Comparison of ENCODE assay signal across 2 cellular contexts in genomic region chr22:28742562-28742962, GRCh38.
TF ChIP-seq lines count a peak whose summit lies in the region.

No MANE protein-coding gene starts in this region.

TF ChIP-seq in A549, 52 proteins besides CTCF, POLR2A, EP300 and RAD21:
- no peak for TF ChIP-seq FOXS1 (CRISPR knock-in tag; IDR thresholded peaks at IDR 0.05)
- TF ChIP-seq CHD4 (IDR thresholded peaks at IDR 0.05; ENCODE audit: borderline replicate concordance) = no peak
- no peak for TF ChIP-seq CEBPB (IDR thresholded peaks at IDR 0.05)
- TF ChIP-seq SMC3 (IDR thresholded peaks at IDR 0.05) = 0 out of 3 replicates have a peak, but pooled peaks have one; percentile 2
- no peak for TF ChIP-seq BCL3 (IDR thresholded peaks at IDR 0.05)

TF ChIP-seq in GM12878, 131 proteins besides CTCF, POLR2A, EP300 and RAD21:
- TF ChIP-seq, protein P1, sequence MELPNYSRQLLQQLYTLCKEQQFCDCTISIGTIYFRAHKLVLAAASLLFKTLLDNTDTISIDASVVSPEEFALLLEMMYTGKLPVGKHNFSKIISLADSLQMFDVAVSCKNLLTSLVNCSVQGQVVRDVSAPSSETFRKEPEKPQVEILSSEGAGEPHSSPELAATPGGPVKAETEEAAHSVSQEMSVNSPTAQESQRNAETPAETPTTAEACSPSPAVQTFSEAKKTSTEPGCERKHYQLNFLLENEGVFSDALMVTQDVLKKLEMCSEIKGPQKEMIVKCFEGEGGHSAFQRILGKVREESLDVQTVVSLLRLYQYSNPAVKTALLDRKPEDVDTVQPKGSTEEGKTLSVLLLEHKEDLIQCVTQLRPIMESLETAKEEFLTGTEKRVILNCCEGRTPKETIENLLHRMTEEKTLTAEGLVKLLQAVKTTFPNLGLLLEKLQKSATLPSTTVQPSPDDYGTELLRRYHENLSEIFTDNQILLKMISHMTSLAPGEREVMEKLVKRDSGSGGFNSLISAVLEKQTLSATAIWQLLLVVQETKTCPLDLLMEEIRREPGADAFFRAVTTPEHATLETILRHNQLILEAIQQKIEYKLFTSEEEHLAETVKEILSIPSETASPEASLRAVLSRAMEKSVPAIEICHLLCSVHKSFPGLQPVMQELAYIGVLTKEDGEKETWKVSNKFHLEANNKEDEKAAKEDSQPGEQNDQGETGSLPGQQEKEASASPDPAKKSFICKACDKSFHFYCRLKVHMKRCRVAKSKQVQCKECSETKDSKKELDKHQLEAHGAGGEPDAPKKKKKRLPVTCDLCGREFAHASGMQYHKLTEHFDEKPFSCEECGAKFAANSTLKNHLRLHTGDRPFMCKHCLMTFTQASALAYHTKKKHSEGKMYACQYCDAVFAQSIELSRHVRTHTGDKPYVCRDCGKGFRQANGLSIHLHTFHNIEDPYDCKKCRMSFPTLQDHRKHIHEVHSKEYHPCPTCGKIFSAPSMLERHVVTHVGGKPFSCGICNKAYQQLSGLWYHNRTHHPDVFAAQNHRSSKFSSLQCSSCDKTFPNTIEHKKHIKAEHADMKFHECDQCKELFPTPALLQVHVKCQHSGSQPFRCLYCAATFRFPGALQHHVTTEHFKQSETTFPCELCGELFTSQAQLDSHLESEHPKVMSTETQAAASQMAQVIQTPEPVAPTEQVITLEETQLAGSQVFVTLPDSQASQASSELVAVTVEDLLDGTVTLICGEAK (IDR thresholded peaks at IDR 0.05; ENCODE audit: borderline replicate concordance) = no peak
- TF ChIP-seq IKZF2 (IDR thresholded peaks at IDR 0.05) = peak; percentile 13 to 78; a peak in 2 of 4 replicates
- peak; percentile 13 for TF ChIP-seq HDGF (IDR thresholded peaks at IDR 0.05)
- no peak for TF ChIP-seq ZNF24 (IDR thresholded peaks at IDR 0.05)
- TF ChIP-seq ESRRA (IDR thresholded peaks at IDR 0.05; ENCODE audit: low read length) = no peak
- peak; percentile 30; the same call in 1 of the 2 replicates for TF ChIP-seq MTA2 (IDR thresholded peaks at IDR 0.05; ENCODE audit: low read depth)
- TF ChIP-seq, protein P2, sequence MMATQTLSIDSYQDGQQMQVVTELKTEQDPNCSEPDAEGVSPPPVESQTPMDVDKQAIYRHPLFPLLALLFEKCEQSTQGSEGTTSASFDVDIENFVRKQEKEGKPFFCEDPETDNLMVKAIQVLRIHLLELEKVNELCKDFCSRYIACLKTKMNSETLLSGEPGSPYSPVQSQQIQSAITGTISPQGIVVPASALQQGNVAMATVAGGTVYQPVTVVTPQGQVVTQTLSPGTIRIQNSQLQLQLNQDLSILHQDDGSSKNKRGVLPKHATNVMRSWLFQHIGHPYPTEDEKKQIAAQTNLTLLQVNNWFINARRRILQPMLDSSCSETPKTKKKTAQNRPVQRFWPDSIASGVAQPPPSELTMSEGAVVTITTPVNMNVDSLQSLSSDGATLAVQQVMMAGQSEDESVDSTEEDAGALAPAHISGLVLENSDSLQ (IDR thresholded peaks at IDR 0.05) = peak; percentile 75
- TF ChIP-seq, protein P3, sequence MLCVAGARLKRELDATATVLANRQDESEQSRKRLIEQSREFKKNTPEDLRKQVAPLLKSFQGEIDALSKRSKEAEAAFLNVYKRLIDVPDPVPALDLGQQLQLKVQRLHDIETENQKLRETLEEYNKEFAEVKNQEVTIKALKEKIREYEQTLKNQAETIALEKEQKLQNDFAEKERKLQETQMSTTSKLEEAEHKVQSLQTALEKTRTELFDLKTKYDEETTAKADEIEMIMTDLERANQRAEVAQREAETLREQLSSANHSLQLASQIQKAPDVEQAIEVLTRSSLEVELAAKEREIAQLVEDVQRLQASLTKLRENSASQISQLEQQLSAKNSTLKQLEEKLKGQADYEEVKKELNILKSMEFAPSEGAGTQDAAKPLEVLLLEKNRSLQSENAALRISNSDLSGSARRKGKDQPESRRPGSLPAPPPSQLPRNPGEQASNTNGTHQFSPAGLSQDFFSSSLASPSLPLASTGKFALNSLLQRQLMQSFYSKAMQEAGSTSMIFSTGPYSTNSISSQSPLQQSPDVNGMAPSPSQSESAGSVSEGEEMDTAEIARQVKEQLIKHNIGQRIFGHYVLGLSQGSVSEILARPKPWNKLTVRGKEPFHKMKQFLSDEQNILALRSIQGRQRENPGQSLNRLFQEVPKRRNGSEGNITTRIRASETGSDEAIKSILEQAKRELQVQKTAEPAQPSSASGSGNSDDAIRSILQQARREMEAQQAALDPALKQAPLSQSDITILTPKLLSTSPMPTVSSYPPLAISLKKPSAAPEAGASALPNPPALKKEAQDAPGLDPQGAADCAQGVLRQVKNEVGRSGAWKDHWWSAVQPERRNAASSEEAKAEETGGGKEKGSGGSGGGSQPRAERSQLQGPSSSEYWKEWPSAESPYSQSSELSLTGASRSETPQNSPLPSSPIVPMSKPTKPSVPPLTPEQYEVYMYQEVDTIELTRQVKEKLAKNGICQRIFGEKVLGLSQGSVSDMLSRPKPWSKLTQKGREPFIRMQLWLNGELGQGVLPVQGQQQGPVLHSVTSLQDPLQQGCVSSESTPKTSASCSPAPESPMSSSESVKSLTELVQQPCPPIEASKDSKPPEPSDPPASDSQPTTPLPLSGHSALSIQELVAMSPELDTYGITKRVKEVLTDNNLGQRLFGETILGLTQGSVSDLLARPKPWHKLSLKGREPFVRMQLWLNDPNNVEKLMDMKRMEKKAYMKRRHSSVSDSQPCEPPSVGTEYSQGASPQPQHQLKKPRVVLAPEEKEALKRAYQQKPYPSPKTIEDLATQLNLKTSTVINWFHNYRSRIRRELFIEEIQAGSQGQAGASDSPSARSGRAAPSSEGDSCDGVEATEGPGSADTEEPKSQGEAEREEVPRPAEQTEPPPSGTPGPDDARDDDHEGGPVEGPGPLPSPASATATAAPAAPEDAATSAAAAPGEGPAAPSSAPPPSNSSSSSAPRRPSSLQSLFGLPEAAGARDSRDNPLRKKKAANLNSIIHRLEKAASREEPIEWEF (IDR thresholded peaks at IDR 0.05; ENCODE audit: insufficient replicate concordance, low read depth, low read length) = no peak
- TF ChIP-seq NR2C1 (IDR thresholded peaks at IDR 0.05) = no peak
- TF ChIP-seq KDM1A (IDR thresholded peaks at IDR 0.05; ENCODE audit: borderline replicate concordance) = no peak
- TF ChIP-seq, protein P4, sequence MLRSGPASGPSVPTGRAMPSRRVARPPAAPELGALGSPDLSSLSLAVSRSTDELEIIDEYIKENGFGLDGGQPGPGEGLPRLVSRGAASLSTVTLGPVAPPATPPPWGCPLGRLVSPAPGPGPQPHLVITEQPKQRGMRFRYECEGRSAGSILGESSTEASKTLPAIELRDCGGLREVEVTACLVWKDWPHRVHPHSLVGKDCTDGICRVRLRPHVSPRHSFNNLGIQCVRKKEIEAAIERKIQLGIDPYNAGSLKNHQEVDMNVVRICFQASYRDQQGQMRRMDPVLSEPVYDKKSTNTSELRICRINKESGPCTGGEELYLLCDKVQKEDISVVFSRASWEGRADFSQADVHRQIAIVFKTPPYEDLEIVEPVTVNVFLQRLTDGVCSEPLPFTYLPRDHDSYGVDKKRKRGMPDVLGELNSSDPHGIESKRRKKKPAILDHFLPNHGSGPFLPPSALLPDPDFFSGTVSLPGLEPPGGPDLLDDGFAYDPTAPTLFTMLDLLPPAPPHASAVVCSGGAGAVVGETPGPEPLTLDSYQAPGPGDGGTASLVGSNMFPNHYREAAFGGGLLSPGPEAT (IDR thresholded peaks at IDR 0.05; ENCODE audit: low read depth) = 0 out of 2 replicates have a peak, but pooled peaks have one; percentile 44
- TF ChIP-seq NBN (IDR thresholded peaks at IDR 0.05) = peak; percentile 87; the same call in 1 of the 2 replicates
- TF ChIP-seq GABPA (IDR thresholded peaks at IDR 0.05; ENCODE audit: low read depth) = peak; percentile 64; the same call in 1 of the 2 replicates
